In the genomic region with DNA sequence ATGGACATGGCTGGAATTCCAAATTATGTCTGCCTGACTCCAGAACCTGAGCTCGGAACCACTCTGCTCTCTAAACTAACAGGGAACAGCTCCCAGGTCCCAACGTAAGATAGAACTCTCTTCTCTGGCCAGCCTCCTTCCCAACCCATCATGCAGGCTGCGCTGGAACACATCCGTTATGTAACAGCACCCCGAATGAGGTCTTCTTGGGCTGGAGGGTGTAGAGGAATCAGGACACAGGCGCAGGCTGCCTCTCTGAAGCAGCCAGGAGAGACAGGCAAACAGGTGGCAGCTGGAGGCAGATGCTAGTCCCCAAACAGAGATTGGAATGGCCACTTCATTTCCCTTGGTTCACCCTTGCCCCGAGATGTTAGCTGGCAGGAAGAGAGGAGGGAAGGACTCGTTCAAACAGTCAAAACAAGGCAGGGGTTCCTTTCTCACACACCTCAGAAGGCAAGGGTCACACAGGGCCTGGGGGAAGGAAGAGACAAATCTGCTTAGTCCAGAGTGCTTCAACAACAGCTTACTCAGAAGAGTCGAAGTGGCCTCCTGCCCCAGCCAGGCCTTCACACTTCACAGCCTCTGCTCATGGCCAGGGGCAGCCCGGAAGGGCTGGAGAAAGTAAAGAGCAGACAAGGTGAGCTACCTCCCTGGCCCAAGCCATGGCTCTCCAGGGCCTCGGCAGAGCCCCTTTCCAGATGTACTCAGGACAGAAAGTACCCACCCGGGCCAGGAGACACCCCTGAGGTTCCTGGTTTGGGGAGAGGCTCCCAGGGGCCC, we compare ENCODE assay signal across 5 cellular contexts. TPM values are rescaled to one million over a fixed set of nuclear protein-coding genes. Genes with fewer than 3 reads are reported as not detected.
"Had no signal": no experiment of that assay in that cellular context is flagged by ENCODE, and none has a peak within 500 bp of the region (broad histone marks: within the 10 kb centered on the region; RNA-seq: fewer than 3 reads in every experiment).

No MANE protein-coding gene starts in this region.

RNA-seq across cellular contexts. Expression of gene PNCK, which starts 31.2 kb away (rescaled TPM):
- total RNA-seq: activated B cell treated with CpG ODN at 0.5 μM for 24 hours, LHCN-M2, M059J had no signal
- polyA plus RNA-seq: IgD-negative memory B cell had no signal

RNA-seq across cellular contexts. Expression of gene DUSP9, which starts 57.8 kb away (rescaled TPM):
- total RNA-seq: activated B cell treated with CpG ODN at 0.5 μM for 24 hours, LHCN-M2, Peyer's patch had no signal
- polyA plus RNA-seq: IgD-negative memory B cell had no signal
